ENCODE assay signal across 1 cellular context in the genomic region with DNA sequence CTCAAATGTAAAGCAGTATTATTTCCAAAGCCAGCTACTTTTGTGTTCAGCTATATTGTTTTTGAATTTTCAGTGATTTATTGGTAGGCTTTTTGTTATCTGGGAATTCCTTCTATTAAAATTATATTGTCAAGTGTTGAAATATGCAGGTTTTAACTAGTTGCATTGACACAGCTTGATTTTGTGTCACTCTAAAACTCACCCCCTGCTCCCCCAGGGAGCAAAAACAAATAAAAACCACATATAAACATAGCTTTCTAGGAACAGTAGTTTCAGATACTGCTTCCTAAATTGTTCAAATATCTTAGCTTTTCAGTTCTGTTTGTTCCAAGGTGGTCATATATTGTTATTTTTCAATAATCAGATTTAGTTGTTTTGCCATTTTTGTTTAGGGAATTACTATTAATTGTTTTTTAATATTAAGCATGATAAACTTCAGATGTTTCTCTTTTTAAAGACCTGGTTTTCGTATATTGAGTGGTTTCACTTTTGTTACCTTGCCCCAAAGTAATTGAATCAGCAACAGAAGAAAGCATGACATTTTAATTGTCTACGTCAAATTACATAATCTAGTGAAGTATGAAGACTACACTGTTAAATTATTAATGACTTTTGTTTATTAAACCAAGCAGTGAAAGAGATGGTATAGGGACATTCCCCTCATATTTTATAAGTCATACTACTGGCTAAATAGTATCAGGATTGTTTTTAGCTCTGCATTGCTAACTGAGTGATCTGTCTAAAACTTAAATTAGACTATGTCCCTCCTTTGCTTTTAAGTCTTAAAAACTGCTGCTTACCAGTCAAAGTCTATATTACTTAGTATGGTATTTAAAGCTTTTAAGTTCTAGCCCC.
TF ChIP-seq lines count a peak whose summit lies in the region.

No MANE protein-coding gene starts in this region.

TF ChIP-seq in GM12878, 131 proteins besides CTCF, POLR2A, EP300 and RAD21:
- TF ChIP-seq, protein P1, sequence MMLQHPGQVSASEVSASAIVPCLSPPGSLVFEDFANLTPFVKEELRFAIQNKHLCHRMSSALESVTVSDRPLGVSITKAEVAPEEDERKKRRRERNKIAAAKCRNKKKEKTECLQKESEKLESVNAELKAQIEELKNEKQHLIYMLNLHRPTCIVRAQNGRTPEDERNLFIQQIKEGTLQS (IDR thresholded peaks at IDR 0.05; ENCODE audit: borderline replicate concordance, extremely low read depth, low read depth, low read length) = no peak
- 0 out of 2 replicates have a peak, but pooled peaks have one; percentile 25 for TF ChIP-seq ATF7 (IDR thresholded peaks at IDR 0.05; ENCODE audit: low read depth)
- no peak for TF ChIP-seq EZH2 (IDR thresholded peaks at IDR 0.05; ENCODE audit: borderline replicate concordance, control insufficient read depth, low read depth, low read length)
- TF ChIP-seq, protein P2, sequence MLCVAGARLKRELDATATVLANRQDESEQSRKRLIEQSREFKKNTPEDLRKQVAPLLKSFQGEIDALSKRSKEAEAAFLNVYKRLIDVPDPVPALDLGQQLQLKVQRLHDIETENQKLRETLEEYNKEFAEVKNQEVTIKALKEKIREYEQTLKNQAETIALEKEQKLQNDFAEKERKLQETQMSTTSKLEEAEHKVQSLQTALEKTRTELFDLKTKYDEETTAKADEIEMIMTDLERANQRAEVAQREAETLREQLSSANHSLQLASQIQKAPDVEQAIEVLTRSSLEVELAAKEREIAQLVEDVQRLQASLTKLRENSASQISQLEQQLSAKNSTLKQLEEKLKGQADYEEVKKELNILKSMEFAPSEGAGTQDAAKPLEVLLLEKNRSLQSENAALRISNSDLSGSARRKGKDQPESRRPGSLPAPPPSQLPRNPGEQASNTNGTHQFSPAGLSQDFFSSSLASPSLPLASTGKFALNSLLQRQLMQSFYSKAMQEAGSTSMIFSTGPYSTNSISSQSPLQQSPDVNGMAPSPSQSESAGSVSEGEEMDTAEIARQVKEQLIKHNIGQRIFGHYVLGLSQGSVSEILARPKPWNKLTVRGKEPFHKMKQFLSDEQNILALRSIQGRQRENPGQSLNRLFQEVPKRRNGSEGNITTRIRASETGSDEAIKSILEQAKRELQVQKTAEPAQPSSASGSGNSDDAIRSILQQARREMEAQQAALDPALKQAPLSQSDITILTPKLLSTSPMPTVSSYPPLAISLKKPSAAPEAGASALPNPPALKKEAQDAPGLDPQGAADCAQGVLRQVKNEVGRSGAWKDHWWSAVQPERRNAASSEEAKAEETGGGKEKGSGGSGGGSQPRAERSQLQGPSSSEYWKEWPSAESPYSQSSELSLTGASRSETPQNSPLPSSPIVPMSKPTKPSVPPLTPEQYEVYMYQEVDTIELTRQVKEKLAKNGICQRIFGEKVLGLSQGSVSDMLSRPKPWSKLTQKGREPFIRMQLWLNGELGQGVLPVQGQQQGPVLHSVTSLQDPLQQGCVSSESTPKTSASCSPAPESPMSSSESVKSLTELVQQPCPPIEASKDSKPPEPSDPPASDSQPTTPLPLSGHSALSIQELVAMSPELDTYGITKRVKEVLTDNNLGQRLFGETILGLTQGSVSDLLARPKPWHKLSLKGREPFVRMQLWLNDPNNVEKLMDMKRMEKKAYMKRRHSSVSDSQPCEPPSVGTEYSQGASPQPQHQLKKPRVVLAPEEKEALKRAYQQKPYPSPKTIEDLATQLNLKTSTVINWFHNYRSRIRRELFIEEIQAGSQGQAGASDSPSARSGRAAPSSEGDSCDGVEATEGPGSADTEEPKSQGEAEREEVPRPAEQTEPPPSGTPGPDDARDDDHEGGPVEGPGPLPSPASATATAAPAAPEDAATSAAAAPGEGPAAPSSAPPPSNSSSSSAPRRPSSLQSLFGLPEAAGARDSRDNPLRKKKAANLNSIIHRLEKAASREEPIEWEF (IDR thresholded peaks at IDR 0.05; ENCODE audit: insufficient replicate concordance, low read depth, low read length) = peak; percentile 13
- TF ChIP-seq HDAC2 (IDR thresholded peaks at IDR 0.05) = no peak
- no peak for TF ChIP-seq ASH2L (IDR thresholded peaks at IDR 0.05; ENCODE audit: borderline replicate concordance, low read depth)
- TF ChIP-seq CHD1 (IDR thresholded peaks at IDR 0.05; ENCODE audit: low read depth, low read length) = no peak
- 0 out of 2 replicates have a peak, but pooled peaks have one; percentile 30 for TF ChIP-seq MTA2 (IDR thresholded peaks at IDR 0.05; ENCODE audit: low read depth)
- no peak for TF ChIP-seq DPF2 (IDR thresholded peaks at IDR 0.05)
- no peak for TF ChIP-seq STAT3 (IDR thresholded peaks at IDR 0.05; ENCODE audit: low read depth, low read length)
- TF ChIP-seq RFX5 (IDR thresholded peaks at IDR 0.05; ENCODE audit: low read depth, low read length) = no peak
- peak; percentile 52 for TF ChIP-seq RUNX3 (IDR thresholded peaks at IDR 0.05; ENCODE audit: low read length)
- TF ChIP-seq MYC (IDR thresholded peaks at IDR 0.05; ENCODE audit: insufficient read depth, insufficient read length, insufficient replicate concordance, low read length, severe bottlenecking) = no peak
